14 cellular contexts compared by ENCODE assay signal in genomic region chr1:205374205-205375078, GRCh38. TPM values are rescaled to one million over a fixed set of nuclear protein-coding genes. Genes with fewer than 3 reads are reported as not detected.
DNase-seq lines count a peak whose midpoint lies in the region; ATAC-seq, FAIRE-seq and TF ChIP-seq lines count a peak whose summit lies in the region.
"Had no signal": no experiment of that assay in that cellular context is flagged by ENCODE, and none has a peak within 500 bp of the region (broad histone marks: within the 10 kb centered on the region; RNA-seq: fewer than 3 reads in every experiment).

No MANE protein-coding gene starts in this region.

- TF ChIP-seq POLR2A in H54 (IDR thresholded peaks at IDR 0.05; ENCODE audit: low read depth, low read length) (no peak), spleen (IDR thresholded peaks at IDR 0.05) (no peak)

- peak overlapping the region; percentile 74 for H3K4me2 ChIP-seq in skeletal muscle satellite cell (ENCODE audit: low read length)

- peak; percentile 20 for FAIRE-seq in H54 (lab: Jason Lieb, UNC)

- H3K4me3 ChIP-seq in skeletal muscle satellite cell (ENCODE audit: low read length), result peak overlapping the region; percentile 43
- H3K4me3 ChIP-seq in spleen, result no peak overlapping the region

- H3K27me3 ChIP-seq in skeletal muscle satellite cell (ENCODE audit: control insufficient read depth, insufficient read depth, low read length), result peaks cover 8% of the 10 kb centered on the region
- peaks cover 0 to 34% (median 0%) of the 10 kb centered on the region in 7 donors for H3K27me3 ChIP-seq in spleen (replicated peaks in 1 of 7)

- no peak for TF ChIP-seq CTCF in spleen (IDR thresholded peaks at IDR 0.05 in 8 of 11, conservative IDR thresholded peaks at IDR 0.05 in 3 of 11)

- H3K4me1 ChIP-seq in skeletal muscle satellite cell (ENCODE audit: control insufficient read depth, insufficient read depth, low read length), result peaks cover 54% of the 10 kb centered on the region
- peaks cover 0 to 12% (median 0%) of the 10 kb centered on the region in 6 donors for H3K4me1 ChIP-seq in spleen

- intact Hi-C loops in spleen (cut with DNase I; ENCODE audit: low total_unique reads), result no loop called here

- H3K9me3 ChIP-seq in skeletal muscle satellite cell (replicated peaks; ENCODE audit: low read length) (no peaks in the 10 kb centered on the region), spleen (no peaks in the 10 kb centered on the region)

- ATAC-seq in esophagus mucosa (peak; percentile 76), GM21717 (IDR thresholded peaks at IDR 0.05; ENCODE audit: unreplicated experiment) (no peak), left lobe of liver (no peak)

- peak; percentile 71 for DNase-seq in H54 (ENCODE audit: insufficient read length, low spot score)
- peak; percentile 71 for DNase-seq in RPMI7951 (ENCODE audit: low read depth)
- no peak for DNase-seq in left lobe of liver (ENCODE audit: low spot score)
- DNase-seq in iPS-NIHi7 (ENCODE audit: extremely low spot score), result no peak
- no peak for DNase-seq in spleen
- DNase-seq: activated naive CD4-positive, alpha-beta T cell treated with anti-CD3 and anti-CD28 coated beads for 36 hours; naive B cell; NCI-H524 treated with DMSO at 0.1 percent for 48 hours had no signal

- H3K27ac ChIP-seq in spleen, result no peak overlapping the region
- H3K27ac ChIP-seq: HL-60, VCaP had no signal

- 58 to 70% (median 63%) methylated on average over 10 of the region's 10 CpGs for WGBS in spleen, 5 donors

- no peaks in the 10 kb centered on the region for H3K36me3 ChIP-seq in skeletal muscle satellite cell (ENCODE audit: insufficient read depth, low read length)
- no peaks in the 10 kb centered on the region for H3K36me3 ChIP-seq in spleen

- peak overlapping the region; percentile 33 for H3K9ac ChIP-seq in skeletal muscle satellite cell (ENCODE audit: low read depth, low read length)

RNA-seq across cellular contexts. Expression of gene KLHDC8A, which starts 17.7 kb away (rescaled TPM):
- total RNA-seq in RPMI7951 (2014; rRNA removed; shearing (Covaris generic)), result not detected in 2 replicates
- 3.1 TPM for total RNA-seq in esophagus mucosa
- total RNA-seq in skeletal muscle satellite cell (2012; rRNA removed), result not detected in 2 replicates
- not detected for total RNA-seq in left lobe of liver
- total RNA-seq in spleen, result 1 to 10 TPM in 1 of 7 donors, under 1 TPM in 3, not detected in 3; 0.17 to 2.8 (median 0.62) TPM
- under 1 TPM; 0.26 to 0.48 (median 0.39) TPM for polyA plus RNA-seq in spleen
- total RNA-seq: activated naive CD4-positive, alpha-beta T cell treated with anti-CD3 and anti-CD28 coated beads for 36 hours had no signal

RNA-seq across cellular contexts. Expression of gene LEMD1, which starts 47.4 kb away (rescaled TPM):
- total RNA-seq in RPMI7951 (2014; rRNA removed; shearing (Covaris generic)), result not detected in 2 replicates
- total RNA-seq in esophagus mucosa, result 6.1 TPM
- total RNA-seq in skeletal muscle satellite cell (2012; rRNA removed), result not detected in 2 replicates
- total RNA-seq in left lobe of liver, result not detected
- not detected for total RNA-seq in spleen
- polyA plus RNA-seq in spleen, result not detected
- total RNA-seq: glomerular endothelial cell had no signal

RNA-seq across cellular contexts. Expression of gene NUAK2, which starts 52.9 kb away (rescaled TPM):
- 0.78 and 1.2 TPM in 2 replicates for total RNA-seq in RPMI7951 (2014; rRNA removed; shearing (Covaris generic))
- total RNA-seq in esophagus mucosa, result 28.3 TPM
- total RNA-seq in skeletal muscle satellite cell (2012; rRNA removed), result 0.25 and 1.1 TPM in 2 replicates
- total RNA-seq in left lobe of liver, result 1.7 TPM
- 10 to 100 TPM in 6 of 7 donors, 1 to 10 TPM in 1; 9.3 to 32.7 (median 20.0) TPM for total RNA-seq in spleen
- 1 to 10 TPM; 5.7 to 6.6 (median 5.8) TPM for polyA plus RNA-seq in spleen

Comparison
In these comparisons a context has a peak if more than half of its experiments do, and no peak if none do; other contexts are left out.
1. DNase-seq: peak in H54 (single experiment) and RPMI7951 (single experiment); none in left lobe of liver (single experiment), iPS-NIHi7 (single experiment) and spleen (single experiment).